In the genomic region with DNA sequence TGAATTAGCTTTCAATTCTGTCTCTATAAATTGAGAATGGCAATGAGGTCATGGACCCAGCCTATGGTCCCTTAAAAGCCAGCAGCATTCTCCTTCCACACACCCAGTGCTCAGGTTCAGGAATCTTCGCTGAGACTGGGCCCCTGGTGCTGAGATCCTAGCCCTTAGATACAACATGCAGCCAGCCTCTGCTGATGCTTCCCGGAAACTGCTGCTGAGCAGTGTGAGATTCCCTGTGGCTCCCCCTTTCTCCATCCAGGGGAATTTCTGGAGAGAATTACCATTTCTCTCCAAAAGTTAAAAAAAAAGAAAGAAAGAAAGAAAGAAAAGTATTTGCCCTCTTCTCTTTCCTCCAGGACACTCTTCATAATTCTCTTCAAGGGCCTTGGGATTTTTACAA, we compare ENCODE assay signal across 2 cellular contexts.
TF ChIP-seq lines count a peak whose summit lies in the region.

No MANE protein-coding gene starts in this region.

TF ChIP-seq in IMR-90, 13 proteins besides CTCF, POLR2A, EP300 and RAD21:
- TF ChIP-seq SMC3 (IDR thresholded peaks at IDR 0.05; ENCODE audit: low read depth, low read length) (no peak), NFE2L2 (IDR thresholded peaks at IDR 0.05; ENCODE audit: low read depth, low read length) (no peak), RFX5 (IDR thresholded peaks at IDR 0.05; ENCODE audit: low read depth, low read length) (no peak), CEBPB (IDR thresholded peaks at IDR 0.05; ENCODE audit: low read depth, low read length) (no peak), BHLHE40 (IDR thresholded peaks at IDR 0.05; ENCODE audit: low read depth, low read length) (no peak), FOS (IDR thresholded peaks at IDR 0.05; ENCODE audit: low read depth, low read length) (no peak), RCOR1 (IDR thresholded peaks at IDR 0.05; ENCODE audit: insufficient replicate concordance, low read length) (no peak), CHD1 (IDR thresholded peaks at IDR 0.05; ENCODE audit: low read depth, low read length) (no peak), MAZ (IDR thresholded peaks at IDR 0.05; ENCODE audit: borderline replicate concordance, low read depth, low read length) (no peak), MAFK (IDR thresholded peaks at IDR 0.05; ENCODE audit: low read depth, low read length) (no peak), MXI1 (IDR thresholded peaks at IDR 0.05; ENCODE audit: borderline replicate concordance, low read depth, low read length) (no peak)
- TF ChIP-seq, protein P1, sequence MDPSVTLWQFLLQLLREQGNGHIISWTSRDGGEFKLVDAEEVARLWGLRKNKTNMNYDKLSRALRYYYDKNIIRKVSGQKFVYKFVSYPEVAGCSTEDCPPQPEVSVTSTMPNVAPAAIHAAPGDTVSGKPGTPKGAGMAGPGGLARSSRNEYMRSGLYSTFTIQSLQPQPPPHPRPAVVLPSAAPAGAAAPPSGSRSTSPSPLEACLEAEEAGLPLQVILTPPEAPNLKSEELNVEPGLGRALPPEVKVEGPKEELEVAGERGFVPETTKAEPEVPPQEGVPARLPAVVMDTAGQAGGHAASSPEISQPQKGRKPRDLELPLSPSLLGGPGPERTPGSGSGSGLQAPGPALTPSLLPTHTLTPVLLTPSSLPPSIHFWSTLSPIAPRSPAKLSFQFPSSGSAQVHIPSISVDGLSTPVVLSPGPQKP (IDR thresholded peaks at IDR 0.05; ENCODE audit: borderline replicate concordance, low read depth, low read length), result no peak
- TF ChIP-seq, protein P2, sequence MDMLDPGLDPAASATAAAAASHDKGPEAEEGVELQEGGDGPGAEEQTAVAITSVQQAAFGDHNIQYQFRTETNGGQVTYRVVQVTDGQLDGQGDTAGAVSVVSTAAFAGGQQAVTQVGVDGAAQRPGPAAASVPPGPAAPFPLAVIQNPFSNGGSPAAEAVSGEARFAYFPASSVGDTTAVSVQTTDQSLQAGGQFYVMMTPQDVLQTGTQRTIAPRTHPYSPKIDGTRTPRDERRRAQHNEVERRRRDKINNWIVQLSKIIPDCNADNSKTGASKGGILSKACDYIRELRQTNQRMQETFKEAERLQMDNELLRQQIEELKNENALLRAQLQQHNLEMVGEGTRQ (IDR thresholded peaks at IDR 0.05; ENCODE audit: low read depth, low read length), result no peak

TF ChIP-seq in H1, 55 proteins besides CTCF, POLR2A, EP300 and RAD21:
- no peak for TF ChIP-seq NANOG (IDR thresholded peaks at IDR 0.05; ENCODE audit: insufficient read depth, low read depth, low read length, poor library complexity, severe bottlenecking)
- TF ChIP-seq TBP (IDR thresholded peaks at IDR 0.05; ENCODE audit: low read depth, low read length), result peak; percentile 74
